Comparison of ENCODE assay signal across 12 cellular contexts in the genomic region with DNA sequence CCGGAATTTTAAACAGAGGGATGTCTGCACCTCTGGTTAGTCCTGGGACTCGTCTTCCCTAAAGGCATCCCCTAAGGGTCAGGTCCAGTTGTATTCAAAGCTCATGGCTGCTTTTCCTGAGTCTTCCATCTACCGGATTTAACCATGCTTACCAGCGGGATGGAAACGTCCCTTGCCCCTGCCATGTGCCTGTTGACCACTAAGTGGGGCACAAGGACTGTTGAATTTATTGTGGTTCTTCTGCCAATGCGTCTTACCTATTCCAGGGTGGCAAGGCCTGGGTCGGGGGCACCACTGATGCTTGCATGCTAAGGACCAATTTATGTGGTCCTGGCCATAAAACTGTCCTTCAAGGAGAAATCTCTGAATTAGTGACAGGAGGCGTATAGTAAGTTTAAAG. TPM values are rescaled to one million over a fixed set of nuclear protein-coding genes. Genes with fewer than 3 reads are reported as not detected.
DNase-seq lines count a peak whose midpoint lies in the region; ATAC-seq, FAIRE-seq and TF ChIP-seq lines count a peak whose summit lies in the region.
"Had no signal": no experiment of that assay in that cellular context is flagged by ENCODE, and none has a peak within 500 bp of the region (broad histone marks: within the 10 kb centered on the region; RNA-seq: fewer than 3 reads in every experiment).

No MANE protein-coding gene starts in this region.

- DNase-seq in ACHN (peak; percentile 1), GM12864 (ENCODE audit: low read depth) (no peak), NCI-H146 (lab: John Stamatoyannopoulos, UW) (peak; percentile 39), H1 (ENCODE audit: low read depth in 1 of 2, low spot score in 2 of 2) (peak in 1 of 2 experiments; percentile 55), caudate nucleus (lab: John Stamatoyannopoulos, UW) (no peak), OCI-M2 (lab: John Stamatoyannopoulos, UW; ENCODE audit: unreplicated experiment) (no peak)
- DNase-seq in activated CD4-positive, alpha-beta memory T cell treated with anti-CD3 and anti-CD28 coated beads for 36 hours = no peak
- DNase-seq: dorsolateral prefrontal cortex, T1000 had no signal

- in situ Hi-C loops in ACHN (cut with HindIII; ENCODE audit: low pct_ligation_motif_present, low pct_unique_long_range_greater_than_20kb, low sequenced_read_pairs) = no loop called here

- H3K4me3 Mint-ChIP-seq in activated CD4-positive, alpha-beta memory T cell treated with anti-CD3 and anti-CD28 coated beads for 36 hours = no peak overlapping the region

- no peaks in the 10 kb centered on the region for H3K79me2 ChIP-seq in H1 (ENCODE audit: control insufficient read depth in 1 of 2, insufficient read depth in 2 of 2, low read length in 2 of 2)

- no peak overlapping the region for H3K14ac ChIP-seq in H1 (ENCODE audit: insufficient read length)

- H3K56ac ChIP-seq in H1 (replicated peaks; ENCODE audit: insufficient read length, low read depth, low read length) = no peak overlapping the region

- H2BK20ac ChIP-seq in H1 (ENCODE audit: low read length) = no peak overlapping the region

- POLR2A ChIA-PET in H1 (lab: Charles Lee; ENCODE audit: partially characterized antibody) = no interaction called here
- POLR2A ChIA-PET in activated CD4-positive, alpha-beta memory T cell treated with anti-CD3 and anti-CD28 coated beads for 36 hours (lab: Charles Lee) = no interaction called here

- intact Hi-C loops in activated CD4-positive, alpha-beta memory T cell treated with anti-CD3 and anti-CD28 coated beads for 36 hours (cut with micrococcal nuclease) = no loop called here

- H2AK5ac ChIP-seq in H1 (ENCODE audit: low read depth, low read length) = no peak overlapping the region

- no peak overlapping the region for H2AFZ ChIP-seq in H1 (ENCODE audit: low read length)

- H3K9me3 Mint-ChIP-seq in activated CD4-positive, alpha-beta memory T cell treated with anti-CD3 and anti-CD28 coated beads for 36 hours = no peaks in the 10 kb centered on the region
- H3K9me3 Mint-ChIP-seq: activated T-helper 2 cell treated with anti-CD3 and anti-CD28 coated beads, Interferon-gamma antibody, Interleukin-2, Interleukin-4, amounts not matched to agents 10 μg/mL and 5 μg/mL and 100 μg/mL, durations not matched to agents 14 hours and 24 hours and 36 hours had no signal

- H3K4me1 Mint-ChIP-seq in activated CD4-positive, alpha-beta memory T cell treated with anti-CD3 and anti-CD28 coated beads for 36 hours (ENCODE audit: low read depth) = no peaks in the 10 kb centered on the region

- no peak overlapping the region for H3K23ac ChIP-seq in H1 (ENCODE audit: insufficient read length)

- no peak overlapping the region for H2BK15ac ChIP-seq in H1 (ENCODE audit: low read length)

- no peak overlapping the region for H2BK5ac ChIP-seq in H1 (ENCODE audit: low read depth, low read length)

- H3K4me1 ChIP-seq in H1 (replicated peaks in 1 of 4; ENCODE audit: control insufficient read depth in 3 of 4, insufficient read depth in 4 of 4, low read length in 3 of 4) = no peaks in the 10 kb centered on the region
- H3K4me1 ChIP-seq: tibial nerve had no signal

- H3K36me3 ChIP-seq in H1 (ENCODE audit: control insufficient read depth in 2 of 4, insufficient read depth in 4 of 4, low read length in 3 of 4) = no peaks in the 10 kb centered on the region

- TF ChIP-seq CTCF in GM12864 (IDR thresholded peaks at IDR 0.05; ENCODE audit: low read depth, low read length, missing control alignments) (peak; percentile 30), H1 (IDR thresholded peaks at IDR 0.05; ENCODE audit: control extremely low read depth in 1 of 3, insufficient read depth in 1 of 3, low read depth in 1 of 3, low read length in 3 of 3) (peak; percentile 60 to 76 (median 65))

- H3K18ac ChIP-seq in H1 (ENCODE audit: extremely low read depth, low read length) = no peak overlapping the region

- H4K20me1 ChIP-seq in H1 (replicated peaks in 1 of 2; ENCODE audit: control insufficient read depth in 1 of 2, insufficient read depth in 2 of 2, low read length in 2 of 2) = peaks cover 0 to 2% of the 10 kb centered on the region in 2 experiments

- H3K36me3 Mint-ChIP-seq in activated CD4-positive, alpha-beta memory T cell treated with anti-CD3 and anti-CD28 coated beads for 36 hours = no peaks in the 10 kb centered on the region

- no peaks in the 10 kb centered on the region for H3K27me3 ChIP-seq in H1 (replicated peaks in 1 of 4; ENCODE audit: control insufficient read depth in 3 of 4, extremely low read depth in 1 of 4, insufficient read depth in 3 of 4, low read length in 3 of 4)
- H3K27me3 ChIP-seq: dorsolateral prefrontal cortex, tibial nerve had no signal

- H3K27me3 Mint-ChIP-seq in activated CD4-positive, alpha-beta memory T cell treated with anti-CD3 and anti-CD28 coated beads for 36 hours = no peaks in the 10 kb centered on the region

- no peak overlapping the region for H3K9ac ChIP-seq in H1 (replicated peaks in 1 of 4; ENCODE audit: extremely low read depth in 1 of 4, low read depth in 3 of 4, low read length in 3 of 4)

- no peak for TF ChIP-seq POLR2A in H1 (IDR thresholded peaks at IDR 0.05; ENCODE audit: control extremely low read depth in 1 of 2, low read depth in 2 of 2, low read length in 2 of 2)

- no peak overlapping the region for H4K5ac ChIP-seq in H1 (ENCODE audit: insufficient read length, low read depth, low read length)

- no peak overlapping the region for H3K27ac Mint-ChIP-seq in activated CD4-positive, alpha-beta memory T cell treated with anti-CD3 and anti-CD28 coated beads for 36 hours
- H3K27ac Mint-ChIP-seq: activated T-helper 2 cell treated with anti-CD3 and anti-CD28 coated beads, Interferon-gamma antibody, Interleukin-2, Interleukin-4, amounts not matched to agents 10 μg/mL and 5 μg/mL and 100 μg/mL, durations not matched to agents 14 hours and 24 hours and 36 hours had no signal

- H3K23me2 ChIP-seq in H1 (ENCODE audit: low read depth, low read length) = no peaks in the 10 kb centered on the region

- H4K91ac ChIP-seq in H1 (replicated peaks; ENCODE audit: insufficient read length, low read length) = no peak overlapping the region

- H3K4ac ChIP-seq in H1 (replicated peaks; ENCODE audit: insufficient read length, low read depth, low read length) = no peak overlapping the region

- H4K8ac ChIP-seq in H1 (ENCODE audit: extremely low read depth, insufficient read depth, low read length) = no peak overlapping the region

- 74% methylated on average over 8 of the region's 8 CpGs; no CpG with 5 or more reads in 1 of the 2 experiments for WGBS in H1 (ENCODE audit: extremely low coverage in 1 of 2, insufficient coverage in 1 of 2, insufficient read length in 1 of 2, insufficient replicate concordance in 2 of 2, low coverage in 1 of 2, low lambda C conversion rate in 2 of 2, missing lambda C conversion rate in 1 of 2), 2 experiments

- TF ChIP-seq RAD21 in H1 (IDR thresholded peaks at IDR 0.05 in 1 of 2, conservative IDR thresholded peaks at IDR 0.05 in 1 of 2; ENCODE audit: low read depth in 2 of 2, low read length in 2 of 2) = peak; percentile 79 to 80

- no peaks in the 10 kb centered on the region for H3K79me1 ChIP-seq in H1 (ENCODE audit: low read depth, low read length)

- no peaks in the 10 kb centered on the region for H3K9me3 ChIP-seq in H1 (ENCODE audit: insufficient read depth in 2 of 2, low read depth in 1 of 2, low read length in 1 of 2)
- H3K9me3 ChIP-seq: tibial nerve had no signal

- TF ChIP-seq EP300 in H1 (IDR thresholded peaks at IDR 0.05; ENCODE audit: borderline replicate concordance in 1 of 2, low read depth in 2 of 2, low read length in 2 of 2) = no peak

- no peak for ATAC-seq in GM18909 (IDR thresholded peaks at IDR 0.05; ENCODE audit: poor library complexity, unreplicated experiment)

- H2BK120ac ChIP-seq in H1 (replicated peaks; ENCODE audit: low read depth, low read length) = no peak overlapping the region

- FAIRE-seq in H1 (lab: Jason Lieb, UNC) = no peak

- H3K4me3 ChIP-seq in GM12864 (ENCODE audit: low read depth, low read length) (no peak overlapping the region), H1 (ENCODE audit: extremely low read depth in 1 of 4, insufficient read depth in 2 of 4, low read depth in 3 of 4, low read length in 4 of 4) (no peak overlapping the region)
- H3K4me3 ChIP-seq: dorsolateral prefrontal cortex, tibial nerve had no signal

- no peak overlapping the region for H3K4me2 ChIP-seq in H1 (ENCODE audit: insufficient read depth in 1 of 2, low read depth in 2 of 2, low read length in 2 of 2)

- H3K27ac ChIP-seq in H1 (ENCODE audit: low read depth, low read length) = no peak overlapping the region
- H3K27ac ChIP-seq in caudate nucleus (ENCODE audit: low read depth, low read length) = no peak overlapping the region
- H3K27ac ChIP-seq: dorsolateral prefrontal cortex, tibial nerve had no signal

- no peak overlapping the region for H2BK12ac ChIP-seq in H1 (ENCODE audit: low read depth, low read length)

- CTCF ChIA-PET in H1 (lab: Charles Lee; ENCODE audit: partially characterized antibody) = interaction anchor here (0.6 to 6.0 kb wide), 18 partner anchors 12 to 960 kb away, joined by 3 to 32 read pairs (median 4); no protein-coding TSS in a partner anchor
- CTCF ChIA-PET in activated CD4-positive, alpha-beta memory T cell treated with anti-CD3 and anti-CD28 coated beads for 36 hours (lab: Charles Lee) = no interaction called here

TF ChIP-seq in H1, 55 proteins besides CTCF, POLR2A, EP300 and RAD21:
- no peak for TF ChIP-seq CTBP2 (IDR thresholded peaks at IDR 0.05; ENCODE audit: borderline replicate concordance, insufficient read depth, insufficient read length, low read length)
- TF ChIP-seq, protein P1, sequence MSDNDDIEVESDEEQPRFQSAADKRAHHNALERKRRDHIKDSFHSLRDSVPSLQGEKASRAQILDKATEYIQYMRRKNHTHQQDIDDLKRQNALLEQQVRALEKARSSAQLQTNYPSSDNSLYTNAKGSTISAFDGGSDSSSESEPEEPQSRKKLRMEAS (IDR thresholded peaks at IDR 0.05) = 0 out of 2 replicates have a peak, but pooled peaks have one; percentile 20

RNA-seq across cellular contexts. Expression of gene ANKRD42, which starts 25.6 kb away (rescaled TPM):
- 5.5 and 5.6 TPM in 2 replicates for total RNA-seq in H1 (2021; fragmentation: NEBNext Ultra II Directional; extraction: Animal tissue kit (Norgen Biotek cat#: 25700))
- 1.4 and 2.0 TPM in 2 replicates for polyA plus RNA-seq in H1 (2011; rRNA removed)
- polyA plus RNA-seq in H1 (2011; cell fraction: cytosol; rRNA removed) = 2.9 TPM
- 1.1 TPM for polyA plus RNA-seq in H1 (2011; cell fraction: nucleus; rRNA removed)
- 2.9 to 4.5 TPM (median 3.7 TPM) in 4 replicates for polyA plus RNA-seq in H1 (2012, experiment 1 of 2)
- 0.85 TPM for polyA plus RNA-seq in H1 (2012, experiment 2 of 2)
- 3.0 TPM for polyA plus RNA-seq in H1 (2013, experiment 1 of 2)
- 2.7 TPM for polyA plus RNA-seq in H1 (2013, experiment 2 of 2)
- polyA minus RNA-seq in H1 (2011; rRNA and poly(A)+ RNA removed) = 4.0 and 4.7 TPM in 2 replicates
- 2.4 TPM for polyA minus RNA-seq in H1 (2011; cell fraction: cytosol; rRNA and poly(A)+ RNA removed)
- 2.3 TPM for polyA minus RNA-seq in H1 (2011; cell fraction: nucleus; rRNA and poly(A)+ RNA removed)
- 1 to 10 TPM; 3.8 to 5.4 TPM for total RNA-seq in activated CD4-positive, alpha-beta memory T cell treated with anti-CD3 and anti-CD28 coated beads for 36 hours

Comparison
In these comparisons a context has a peak if more than half of its experiments do, and no peak if none do; other contexts are left out.
1. DNase-seq: peak in ACHN (single experiment) and NCI-H146 (single experiment); none in GM12864 (single experiment), activated CD4-positive, alpha-beta memory T cell treated with anti-CD3 and anti-CD28 coated beads for 36 hours (single experiment), caudate nucleus (0 of 61) and OCI-M2 (single experiment).